ENCODE assay signal across 33 cellular contexts in the genomic region with DNA sequence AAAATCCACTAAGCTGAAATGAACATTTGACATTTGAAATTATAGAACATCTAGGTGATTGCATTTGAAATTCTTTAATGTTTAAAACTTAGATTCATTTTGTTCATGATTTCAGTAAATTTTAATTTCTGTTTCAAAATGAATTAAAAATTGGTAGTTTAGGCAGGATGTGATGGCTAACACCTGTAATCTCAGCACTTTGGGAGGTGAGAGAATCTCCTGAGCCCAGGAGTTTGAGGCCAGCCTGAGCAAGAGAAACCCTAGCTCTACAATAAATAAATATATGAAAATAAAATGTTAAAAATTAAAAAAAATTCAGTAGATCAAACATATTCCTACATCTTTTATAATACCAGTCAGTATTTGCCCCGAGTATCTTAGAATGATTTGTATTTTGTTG.
"Had no signal": no experiment of that assay in that cellular context is flagged by ENCODE, and none has a peak within 500 bp of the region (broad histone marks: within the 10 kb centered on the region; RNA-seq: fewer than 3 reads in every experiment).

No MANE protein-coding gene starts in this region.

- DNase-seq: Karpas-422, Kasumi-1, MG63, MM.1S, MV-4-11, NCI-H1048, NCI-H1092, NCI-H1092 treated with DMSO at 0.1 percent for 48 hours, NCI-H1105, NCI-H1105 treated with DMSO at 0.1 percent for 48 hours, NCI-H1417, NCI-H1417 treated with DMSO at 0.1 percent for 48 hours, NCI-H1436, NCI-H1436 treated with DMSO at 0.1 percent for 48 hours, NCI-H146, NCI-H1694, NCI-H1694 treated with DMSO at 0.1 percent for 48 hours, NCI-H187, NCI-H187 treated with DMSO at 0.1 percent for 48 hours, NCI-H1930, NCI-H2029, NCI-H2029 treated with DMSO at 0.1 percent for 48 hours, NCI-H2081, NCI-H2081 treated with DMSO at 0.1 percent for 48 hours, NCI-H2107, NCI-H2171, NCI-H2171 treated with DMSO at 0.1 percent for 48 hours, NCI-H2227 treated with DMSO at 0.1 percent for 48 hours, NCI-H226, NCI-H345, NCI-H446, NCI-H446 treated with DMSO at 0.1 percent for 48 hours, NCI-H510A had no signal
